ENCODE assay signal across 2 cellular contexts in genomic region chr10:13099144-13099665, GRCh38.
TF ChIP-seq lines count a peak whose summit lies in the region.

No MANE protein-coding gene starts in this region.

TF ChIP-seq in WTC11, 78 proteins besides CTCF, POLR2A, EP300 and RAD21 (continued from another document):
- TF ChIP-seq ETV6 (CRISPR knock-in tag; IDR thresholded peaks at IDR 0.05) (0 out of 2 replicates have a peak, but pooled peaks have one; percentile 24), SP1 (CRISPR knock-in tag; conservative IDR thresholded peaks at IDR 0.05) (peak; percentile 45; the same call in 1 of the 2 replicates), ZNF512 (CRISPR knock-in tag; IDR thresholded peaks at IDR 0.05; ENCODE audit: borderline replicate concordance) (0 out of 2 replicates have a peak, but pooled peaks have one; percentile 64), FOXP1 (CRISPR knock-in tag; IDR thresholded peaks at IDR 0.05; ENCODE audit: borderline replicate concordance) (peak; percentile 99)
- TF ChIP-seq, protein P1, sequence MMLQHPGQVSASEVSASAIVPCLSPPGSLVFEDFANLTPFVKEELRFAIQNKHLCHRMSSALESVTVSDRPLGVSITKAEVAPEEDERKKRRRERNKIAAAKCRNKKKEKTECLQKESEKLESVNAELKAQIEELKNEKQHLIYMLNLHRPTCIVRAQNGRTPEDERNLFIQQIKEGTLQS (CRISPR knock-in tag; conservative IDR thresholded peaks at IDR 0.05) = no peak

TF ChIP-seq in HepG2, 621 proteins besides CTCF, POLR2A, EP300 and RAD21 (continued from another document and continues in another):
- TF ChIP-seq ZNF362 (CRISPR knock-in tag; IDR thresholded peaks at IDR 0.05; ENCODE audit: borderline replicate concordance) = peak; percentile 53; the same call in 1 of the 2 replicates
- TF ChIP-seq ZNF468 (CRISPR knock-in tag; IDR thresholded peaks at IDR 0.05) = no peak
- no peak for TF ChIP-seq ISL2 (CRISPR knock-in tag; IDR thresholded peaks at IDR 0.05)
- TF ChIP-seq, protein P2, sequence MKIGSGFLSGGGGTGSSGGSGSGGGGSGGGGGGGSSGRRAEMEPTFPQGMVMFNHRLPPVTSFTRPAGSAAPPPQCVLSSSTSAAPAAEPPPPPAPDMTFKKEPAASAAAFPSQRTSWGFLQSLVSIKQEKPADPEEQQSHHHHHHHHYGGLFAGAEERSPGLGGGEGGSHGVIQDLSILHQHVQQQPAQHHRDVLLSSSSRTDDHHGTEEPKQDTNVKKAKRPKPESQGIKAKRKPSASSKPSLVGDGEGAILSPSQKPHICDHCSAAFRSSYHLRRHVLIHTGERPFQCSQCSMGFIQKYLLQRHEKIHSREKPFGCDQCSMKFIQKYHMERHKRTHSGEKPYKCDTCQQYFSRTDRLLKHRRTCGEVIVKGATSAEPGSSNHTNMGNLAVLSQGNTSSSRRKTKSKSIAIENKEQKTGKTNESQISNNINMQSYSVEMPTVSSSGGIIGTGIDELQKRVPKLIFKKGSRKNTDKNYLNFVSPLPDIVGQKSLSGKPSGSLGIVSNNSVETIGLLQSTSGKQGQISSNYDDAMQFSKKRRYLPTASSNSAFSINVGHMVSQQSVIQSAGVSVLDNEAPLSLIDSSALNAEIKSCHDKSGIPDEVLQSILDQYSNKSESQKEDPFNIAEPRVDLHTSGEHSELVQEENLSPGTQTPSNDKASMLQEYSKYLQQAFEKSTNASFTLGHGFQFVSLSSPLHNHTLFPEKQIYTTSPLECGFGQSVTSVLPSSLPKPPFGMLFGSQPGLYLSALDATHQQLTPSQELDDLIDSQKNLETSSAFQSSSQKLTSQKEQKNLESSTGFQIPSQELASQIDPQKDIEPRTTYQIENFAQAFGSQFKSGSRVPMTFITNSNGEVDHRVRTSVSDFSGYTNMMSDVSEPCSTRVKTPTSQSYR (CRISPR knock-in tag; IDR thresholded peaks at IDR 0.05; ENCODE audit: borderline replicate concordance) = no peak
- TF ChIP-seq PCBP1 (IDR thresholded peaks at IDR 0.05; ENCODE audit: borderline replicate concordance, low read depth, low read length) = 0 out of 2 replicates have a peak, but pooled peaks have one; percentile 57
- TF ChIP-seq RCOR2 (CRISPR knock-in tag; IDR thresholded peaks at IDR 0.05) = no peak
- TF ChIP-seq ARHGAP35 (CRISPR knock-in tag; IDR thresholded peaks at IDR 0.05; ENCODE audit: borderline replicate concordance) = no peak
- no peak for TF ChIP-seq ZC3H13 (CRISPR knock-in tag; IDR thresholded peaks at IDR 0.05)
- TF ChIP-seq FOXP1 (IDR thresholded peaks at IDR 0.05) = 0 out of 2 replicates have a peak, but pooled peaks have one; percentile 29
- 0 out of 2 replicates have a peak, but pooled peaks have one; percentile 30 for TF ChIP-seq FOXP1 (CRISPR knock-in tag; IDR thresholded peaks at IDR 0.05)
- no peak for TF ChIP-seq JUND (CRISPR knock-in tag; IDR thresholded peaks at IDR 0.05)
- no peak for TF ChIP-seq PATZ1 (CRISPR knock-in tag; IDR thresholded peaks at IDR 0.05)
- TF ChIP-seq STAG1 (CRISPR knock-in tag; IDR thresholded peaks at IDR 0.05) = peak; percentile 48
- TF ChIP-seq NFATC3 (CRISPR knock-in tag; IDR thresholded peaks at IDR 0.05) = no peak
- TF ChIP-seq XBP1 (CRISPR knock-in tag; IDR thresholded peaks at IDR 0.05) = no peak
- no peak for TF ChIP-seq JUNB (CRISPR knock-in tag; IDR thresholded peaks at IDR 0.05; ENCODE audit: borderline replicate concordance)
- peak; percentile 41; the same call in 1 of the 3 replicates for TF ChIP-seq MXI1 (IDR thresholded peaks at IDR 0.05; ENCODE audit: borderline replicate concordance, low read depth, low read length)
- no peak for TF ChIP-seq ZNF383 (CRISPR knock-in tag; IDR thresholded peaks at IDR 0.05; ENCODE audit: borderline replicate concordance)
- TF ChIP-seq HOXD1 (CRISPR knock-in tag; IDR thresholded peaks at IDR 0.05) = no peak
- TF ChIP-seq FOXK2 (IDR thresholded peaks at IDR 0.05) = 0 out of 2 replicates have a peak, but pooled peaks have one; percentile 18
- no peak for TF ChIP-seq IKZF1 (IDR thresholded peaks at IDR 0.05)
- peak; percentile 93 for TF ChIP-seq HNRNPK (IDR thresholded peaks at IDR 0.05; ENCODE audit: low read depth, low read length, poor library complexity, severe bottlenecking)
- TF ChIP-seq, protein P3, sequence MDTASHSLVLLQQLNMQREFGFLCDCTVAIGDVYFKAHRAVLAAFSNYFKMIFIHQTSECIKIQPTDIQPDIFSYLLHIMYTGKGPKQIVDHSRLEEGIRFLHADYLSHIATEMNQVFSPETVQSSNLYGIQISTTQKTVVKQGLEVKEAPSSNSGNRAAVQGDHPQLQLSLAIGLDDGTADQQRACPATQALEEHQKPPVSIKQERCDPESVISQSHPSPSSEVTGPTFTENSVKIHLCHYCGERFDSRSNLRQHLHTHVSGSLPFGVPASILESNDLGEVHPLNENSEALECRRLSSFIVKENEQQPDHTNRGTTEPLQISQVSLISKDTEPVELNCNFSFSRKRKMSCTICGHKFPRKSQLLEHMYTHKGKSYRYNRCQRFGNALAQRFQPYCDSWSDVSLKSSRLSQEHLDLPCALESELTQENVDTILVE (CRISPR knock-in tag; IDR thresholded peaks at IDR 0.05) = no peak
- TF ChIP-seq ZNF34 (CRISPR knock-in tag; IDR thresholded peaks at IDR 0.05; ENCODE audit: borderline replicate concordance) = no peak
- TF ChIP-seq ZFX (CRISPR knock-in tag; IDR thresholded peaks at IDR 0.05; ENCODE audit: low read depth) = no peak
- TF ChIP-seq, protein P4, sequence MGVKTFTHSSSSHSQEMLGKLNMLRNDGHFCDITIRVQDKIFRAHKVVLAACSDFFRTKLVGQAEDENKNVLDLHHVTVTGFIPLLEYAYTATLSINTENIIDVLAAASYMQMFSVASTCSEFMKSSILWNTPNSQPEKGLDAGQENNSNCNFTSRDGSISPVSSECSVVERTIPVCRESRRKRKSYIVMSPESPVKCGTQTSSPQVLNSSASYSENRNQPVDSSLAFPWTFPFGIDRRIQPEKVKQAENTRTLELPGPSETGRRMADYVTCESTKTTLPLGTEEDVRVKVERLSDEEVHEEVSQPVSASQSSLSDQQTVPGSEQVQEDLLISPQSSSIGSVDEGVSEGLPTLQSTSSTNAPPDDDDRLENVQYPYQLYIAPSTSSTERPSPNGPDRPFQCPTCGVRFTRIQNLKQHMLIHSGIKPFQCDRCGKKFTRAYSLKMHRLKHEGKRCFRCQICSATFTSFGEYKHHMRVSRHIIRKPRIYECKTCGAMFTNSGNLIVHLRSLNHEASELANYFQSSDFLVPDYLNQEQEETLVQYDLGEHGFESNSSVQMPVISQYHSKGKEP (CRISPR knock-in tag; IDR thresholded peaks at IDR 0.05) = no peak
- no peak for TF ChIP-seq YY1 (IDR thresholded peaks at IDR 0.05; ENCODE audit: insufficient read depth, insufficient replicate concordance, low read depth, low read length)
- TF ChIP-seq SETDB1 (CRISPR knock-in tag; IDR thresholded peaks at IDR 0.05; ENCODE audit: borderline replicate concordance) = no peak
- TF ChIP-seq, protein P5, sequence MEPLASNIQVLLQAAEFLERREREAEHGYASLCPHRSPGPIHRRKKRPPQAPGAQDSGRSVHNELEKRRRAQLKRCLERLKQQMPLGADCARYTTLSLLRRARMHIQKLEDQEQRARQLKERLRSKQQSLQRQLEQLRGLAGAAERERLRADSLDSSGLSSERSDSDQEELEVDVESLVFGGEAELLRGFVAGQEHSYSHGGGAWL (CRISPR knock-in tag; IDR thresholded peaks at IDR 0.05) = no peak
- TF ChIP-seq MTF1 (CRISPR knock-in tag; IDR thresholded peaks at IDR 0.05) = no peak
- TF ChIP-seq RBM39 (IDR thresholded peaks at IDR 0.05; ENCODE audit: low read depth, low read length, poor library complexity, severe bottlenecking) = no peak
- TF ChIP-seq, protein P6, sequence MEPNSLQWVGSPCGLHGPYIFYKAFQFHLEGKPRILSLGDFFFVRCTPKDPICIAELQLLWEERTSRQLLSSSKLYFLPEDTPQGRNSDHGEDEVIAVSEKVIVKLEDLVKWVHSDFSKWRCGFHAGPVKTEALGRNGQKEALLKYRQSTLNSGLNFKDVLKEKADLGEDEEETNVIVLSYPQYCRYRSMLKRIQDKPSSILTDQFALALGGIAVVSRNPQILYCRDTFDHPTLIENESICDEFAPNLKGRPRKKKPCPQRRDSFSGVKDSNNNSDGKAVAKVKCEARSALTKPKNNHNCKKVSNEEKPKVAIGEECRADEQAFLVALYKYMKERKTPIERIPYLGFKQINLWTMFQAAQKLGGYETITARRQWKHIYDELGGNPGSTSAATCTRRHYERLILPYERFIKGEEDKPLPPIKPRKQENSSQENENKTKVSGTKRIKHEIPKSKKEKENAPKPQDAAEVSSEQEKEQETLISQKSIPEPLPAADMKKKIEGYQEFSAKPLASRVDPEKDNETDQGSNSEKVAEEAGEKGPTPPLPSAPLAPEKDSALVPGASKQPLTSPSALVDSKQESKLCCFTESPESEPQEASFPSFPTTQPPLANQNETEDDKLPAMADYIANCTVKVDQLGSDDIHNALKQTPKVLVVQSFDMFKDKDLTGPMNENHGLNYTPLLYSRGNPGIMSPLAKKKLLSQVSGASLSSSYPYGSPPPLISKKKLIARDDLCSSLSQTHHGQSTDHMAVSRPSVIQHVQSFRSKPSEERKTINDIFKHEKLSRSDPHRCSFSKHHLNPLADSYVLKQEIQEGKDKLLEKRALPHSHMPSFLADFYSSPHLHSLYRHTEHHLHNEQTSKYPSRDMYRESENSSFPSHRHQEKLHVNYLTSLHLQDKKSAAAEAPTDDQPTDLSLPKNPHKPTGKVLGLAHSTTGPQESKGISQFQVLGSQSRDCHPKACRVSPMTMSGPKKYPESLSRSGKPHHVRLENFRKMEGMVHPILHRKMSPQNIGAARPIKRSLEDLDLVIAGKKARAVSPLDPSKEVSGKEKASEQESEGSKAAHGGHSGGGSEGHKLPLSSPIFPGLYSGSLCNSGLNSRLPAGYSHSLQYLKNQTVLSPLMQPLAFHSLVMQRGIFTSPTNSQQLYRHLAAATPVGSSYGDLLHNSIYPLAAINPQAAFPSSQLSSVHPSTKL (CRISPR knock-in tag; IDR thresholded peaks at IDR 0.05) = 0 out of 2 replicates have a peak, but pooled peaks have one; percentile 3
- TF ChIP-seq KDM2A (CRISPR knock-in tag; IDR thresholded peaks at IDR 0.05; ENCODE audit: borderline replicate concordance, low read depth) = no peak
- TF ChIP-seq FOXP4 (CRISPR knock-in tag; IDR thresholded peaks at IDR 0.05) = peak; percentile 62; the same call in 1 of the 2 replicates
- no peak for TF ChIP-seq CHCHD3 (CRISPR knock-in tag; IDR thresholded peaks at IDR 0.05)
- no peak for TF ChIP-seq ZSCAN30 (CRISPR knock-in tag; IDR thresholded peaks at IDR 0.05)
- TF ChIP-seq ZKSCAN1 (IDR thresholded peaks at IDR 0.05; ENCODE audit: low read length) = no peak
- TF ChIP-seq CAMTA2 (CRISPR knock-in tag; IDR thresholded peaks at IDR 0.05; ENCODE audit: borderline replicate concordance) = no peak
- TF ChIP-seq ZNF746 (CRISPR knock-in tag; IDR thresholded peaks at IDR 0.05) = peak; percentile 69
- TF ChIP-seq, protein P7, sequence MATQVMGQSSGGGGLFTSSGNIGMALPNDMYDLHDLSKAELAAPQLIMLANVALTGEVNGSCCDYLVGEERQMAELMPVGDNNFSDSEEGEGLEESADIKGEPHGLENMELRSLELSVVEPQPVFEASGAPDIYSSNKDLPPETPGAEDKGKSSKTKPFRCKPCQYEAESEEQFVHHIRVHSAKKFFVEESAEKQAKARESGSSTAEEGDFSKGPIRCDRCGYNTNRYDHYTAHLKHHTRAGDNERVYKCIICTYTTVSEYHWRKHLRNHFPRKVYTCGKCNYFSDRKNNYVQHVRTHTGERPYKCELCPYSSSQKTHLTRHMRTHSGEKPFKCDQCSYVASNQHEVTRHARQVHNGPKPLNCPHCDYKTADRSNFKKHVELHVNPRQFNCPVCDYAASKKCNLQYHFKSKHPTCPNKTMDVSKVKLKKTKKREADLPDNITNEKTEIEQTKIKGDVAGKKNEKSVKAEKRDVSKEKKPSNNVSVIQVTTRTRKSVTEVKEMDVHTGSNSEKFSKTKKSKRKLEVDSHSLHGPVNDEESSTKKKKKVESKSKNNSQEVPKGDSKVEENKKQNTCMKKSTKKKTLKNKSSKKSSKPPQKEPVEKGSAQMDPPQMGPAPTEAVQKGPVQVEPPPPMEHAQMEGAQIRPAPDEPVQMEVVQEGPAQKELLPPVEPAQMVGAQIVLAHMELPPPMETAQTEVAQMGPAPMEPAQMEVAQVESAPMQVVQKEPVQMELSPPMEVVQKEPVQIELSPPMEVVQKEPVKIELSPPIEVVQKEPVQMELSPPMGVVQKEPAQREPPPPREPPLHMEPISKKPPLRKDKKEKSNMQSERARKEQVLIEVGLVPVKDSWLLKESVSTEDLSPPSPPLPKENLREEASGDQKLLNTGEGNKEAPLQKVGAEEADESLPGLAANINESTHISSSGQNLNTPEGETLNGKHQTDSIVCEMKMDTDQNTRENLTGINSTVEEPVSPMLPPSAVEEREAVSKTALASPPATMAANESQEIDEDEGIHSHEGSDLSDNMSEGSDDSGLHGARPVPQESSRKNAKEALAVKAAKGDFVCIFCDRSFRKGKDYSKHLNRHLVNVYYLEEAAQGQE (IDR thresholded peaks at IDR 0.05; ENCODE audit: borderline replicate concordance in 1 of 2, low read depth in 1 of 2, low read length in 2 of 2) = no peak
